ENCODE assay signal across 12 cellular contexts in genomic region chr14:90491868-90492560, GRCh38.
DNase-seq lines count a peak whose midpoint lies in the region; ATAC-seq and TF ChIP-seq lines count a peak whose summit lies in the region.
"Had no signal": no experiment of that assay in that cellular context is flagged by ENCODE, and none has a peak within 500 bp of the region (broad histone marks: within the 10 kb centered on the region; RNA-seq: fewer than 3 reads in every experiment).

No MANE protein-coding gene starts in this region.

- ATAC-seq in SK-N-SH treated with all-trans-retinoic acid at 6 μM for 48 hours = peak; percentile 39

- no peak overlapping the region for H3K4me3 ChIP-seq in smooth muscle cell

- DNase-seq in DMS 273 (lab: John Stamatoyannopoulos, UW; ENCODE audit: unreplicated experiment) = peak; percentile 62
- DNase-seq in DMS 273 treated with DMSO at 0.1 percent for 48 hours (lab: John Stamatoyannopoulos, UW) = no peak
- DNase-seq in smooth muscle cell (lab: John Stamatoyannopoulos, UW; ENCODE audit: unreplicated experiment) = no peak
- no peak for DNase-seq in stimulated activated CD4-positive, alpha-beta T cell treated with anti-CD3 and anti-CD28 coated beads, Interleukin-4, amount 100 ng/mL, for 24 hours
- DNase-seq in activated T-cell treated with anti-CD3 and anti-CD28 coated beads, Interleukin-2, amount 50 U/mL, for 1 hour = no peak
- no peak for DNase-seq in NCI-H526 treated with DMSO at 0.1 percent for 48 hours (lab: John Stamatoyannopoulos, UW)
- DNase-seq: effector CD4-positive, alpha-beta T cell; GF-D8; NCI-H2081 treated with DMSO at 0.1 percent for 48 hours had no signal

- peak overlapping the region; percentile 71 for H3K4me2 ChIP-seq in smooth muscle cell

- H4K20me1 ChIP-seq in smooth muscle cell (ENCODE audit: low read depth) = no peaks in the 10 kb centered on the region

- no peaks in the 10 kb centered on the region for H3F3A ChIP-seq in smooth muscle cell (ENCODE audit: low read depth)

- H3K4me1 ChIP-seq in smooth muscle cell (ENCODE audit: low read depth) = peaks cover 6% of the 10 kb centered on the region

- H3K9me3 ChIP-seq in smooth muscle cell (replicated peaks; ENCODE audit: low read depth) = no peaks in the 10 kb centered on the region

- no peak for TF ChIP-seq CTCF in smooth muscle cell (IDR thresholded peaks at IDR 0.05; ENCODE audit: borderline replicate concordance, insufficient read depth, poor library complexity, severe bottlenecking)

- no peaks in the 10 kb centered on the region for H3K36me3 ChIP-seq in smooth muscle cell (ENCODE audit: low read depth)

- H2AFZ ChIP-seq in smooth muscle cell (ENCODE audit: low read depth) = no peak overlapping the region

- no peaks in the 10 kb centered on the region for H3K27me3 ChIP-seq in layer of hippocampus (ENCODE audit: control insufficient read depth, insufficient read depth, low read length)
- no peaks in the 10 kb centered on the region for H3K27me3 ChIP-seq in smooth muscle cell (ENCODE audit: low read depth)

- WGBS in smooth muscle cell (ENCODE audit: low lambda C conversion rate) = 52% methylated on average over 12 of the region's 12 CpGs

- peak overlapping the region; percentile 75 for H3K27ac ChIP-seq in layer of hippocampus (ENCODE audit: low read depth, low read length)
- H3K27ac ChIP-seq in smooth muscle cell (ENCODE audit: low read depth) = peak overlapping the region; percentile 28
- H3K27ac ChIP-seq: 22Rv1 had no signal

- H3K79me2 ChIP-seq in smooth muscle cell (ENCODE audit: low read depth) = no peaks in the 10 kb centered on the region

- no peak overlapping the region for H3K9ac ChIP-seq in smooth muscle cell (ENCODE audit: low read depth)

TF ChIP-seq in SK-N-SH treated with all-trans-retinoic acid at 6 μM for 48 hours, 23 proteins besides CTCF, POLR2A, EP300 and RAD21:
- no peak for TF ChIP-seq ISL1 (CRISPR knock-in tag; IDR thresholded peaks at IDR 0.05)
- TF ChIP-seq ZNF70 (CRISPR knock-in tag; IDR thresholded peaks at IDR 0.05) = peak; percentile 7; the same call in 1 of the 2 replicates
- no peak for TF ChIP-seq PPARA (CRISPR knock-in tag; IDR thresholded peaks at IDR 0.05; ENCODE audit: borderline replicate concordance)
- 0 out of 2 replicates have a peak, but pooled peaks have one; percentile 12 for TF ChIP-seq ZNF565 (CRISPR knock-in tag; conservative IDR thresholded peaks at IDR 0.05; ENCODE audit: low read depth)
- TF ChIP-seq, protein P1, sequence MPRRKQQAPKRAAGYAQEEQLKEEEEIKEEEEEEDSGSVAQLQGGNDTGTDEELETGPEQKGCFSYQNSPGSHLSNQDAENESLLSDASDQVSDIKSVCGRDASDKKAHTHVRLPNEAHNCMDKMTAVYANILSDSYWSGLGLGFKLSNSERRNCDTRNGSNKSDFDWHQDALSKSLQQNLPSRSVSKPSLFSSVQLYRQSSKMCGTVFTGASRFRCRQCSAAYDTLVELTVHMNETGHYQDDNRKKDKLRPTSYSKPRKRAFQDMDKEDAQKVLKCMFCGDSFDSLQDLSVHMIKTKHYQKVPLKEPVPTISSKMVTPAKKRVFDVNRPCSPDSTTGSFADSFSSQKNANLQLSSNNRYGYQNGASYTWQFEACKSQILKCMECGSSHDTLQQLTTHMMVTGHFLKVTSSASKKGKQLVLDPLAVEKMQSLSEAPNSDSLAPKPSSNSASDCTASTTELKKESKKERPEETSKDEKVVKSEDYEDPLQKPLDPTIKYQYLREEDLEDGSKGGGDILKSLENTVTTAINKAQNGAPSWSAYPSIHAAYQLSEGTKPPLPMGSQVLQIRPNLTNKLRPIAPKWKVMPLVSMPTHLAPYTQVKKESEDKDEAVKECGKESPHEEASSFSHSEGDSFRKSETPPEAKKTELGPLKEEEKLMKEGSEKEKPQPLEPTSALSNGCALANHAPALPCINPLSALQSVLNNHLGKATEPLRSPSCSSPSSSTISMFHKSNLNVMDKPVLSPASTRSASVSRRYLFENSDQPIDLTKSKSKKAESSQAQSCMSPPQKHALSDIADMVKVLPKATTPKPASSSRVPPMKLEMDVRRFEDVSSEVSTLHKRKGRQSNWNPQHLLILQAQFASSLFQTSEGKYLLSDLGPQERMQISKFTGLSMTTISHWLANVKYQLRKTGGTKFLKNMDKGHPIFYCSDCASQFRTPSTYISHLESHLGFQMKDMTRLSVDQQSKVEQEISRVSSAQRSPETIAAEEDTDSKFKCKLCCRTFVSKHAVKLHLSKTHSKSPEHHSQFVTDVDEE (CRISPR knock-in tag; IDR thresholded peaks at IDR 0.05) = no peak; the same call in 1 of the 2 replicates
- no peak for TF ChIP-seq CSDC2 (CRISPR knock-in tag; IDR thresholded peaks at IDR 0.05)
- TF ChIP-seq TOX (CRISPR knock-in tag; IDR thresholded peaks at IDR 0.05; ENCODE audit: borderline replicate concordance) = no peak
- TF ChIP-seq, protein P2, sequence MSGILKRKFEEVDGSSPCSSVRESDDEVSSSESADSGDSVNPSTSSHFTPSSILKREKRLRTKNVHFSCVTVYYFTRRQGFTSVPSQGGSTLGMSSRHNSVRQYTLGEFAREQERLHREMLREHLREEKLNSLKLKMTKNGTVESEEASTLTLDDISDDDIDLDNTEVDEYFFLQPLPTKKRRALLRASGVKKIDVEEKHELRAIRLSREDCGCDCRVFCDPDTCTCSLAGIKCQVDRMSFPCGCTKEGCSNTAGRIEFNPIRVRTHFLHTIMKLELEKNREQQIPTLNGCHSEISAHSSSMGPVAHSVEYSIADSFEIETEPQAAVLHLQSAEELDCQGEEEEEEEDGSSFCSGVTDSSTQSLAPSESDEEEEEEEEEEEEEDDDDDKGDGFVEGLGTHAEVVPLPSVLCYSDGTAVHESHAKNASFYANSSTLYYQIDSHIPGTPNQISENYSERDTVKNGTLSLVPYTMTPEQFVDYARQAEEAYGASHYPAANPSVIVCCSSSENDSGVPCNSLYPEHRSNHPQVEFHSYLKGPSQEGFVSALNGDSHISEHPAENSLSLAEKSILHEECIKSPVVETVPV (CRISPR knock-in tag; IDR thresholded peaks at IDR 0.05) = no peak
